8 cellular contexts compared by ENCODE assay signal in genomic region chr2:113886479-113887383, GRCh38. TPM values are rescaled to one million over a fixed set of nuclear protein-coding genes. Genes with fewer than 3 reads are reported as not detected.
A peak's percentile ranks its signal among the peaks of the same experiment; 100 is the strongest.
DNase-seq lines count a peak whose midpoint lies in the region; ATAC-seq, FAIRE-seq and TF ChIP-seq lines count a peak whose summit lies in the region.

No MANE protein-coding gene starts in this region.

- no peak for TF ChIP-seq POLR2A in endothelial cell of umbilical vein (IDR thresholded peaks at IDR 0.05; ENCODE audit: low read depth, low read length)
- no peak for TF ChIP-seq POLR2A in prostate gland (IDR thresholded peaks at IDR 0.05)

- H3K9me3 ChIP-seq in endothelial cell of umbilical vein (replicated peaks; ENCODE audit: control insufficient read depth, insufficient read depth, low read length) (no peaks in the 10 kb centered on the region), prostate gland (no peaks in the 10 kb centered on the region)

- CTCF ChIA-PET in endothelial cell of umbilical vein (lab: Charles Lee) = interaction anchor here (0.9 kb wide), 1 partner anchor 22 kb away, joined by 4 read pairs; no protein-coding TSS in a partner anchor

- no peak overlapping the region for H3K9ac ChIP-seq in endothelial cell of umbilical vein (replicated peaks; ENCODE audit: extremely low read depth, insufficient read depth, low read length)

- H3K4me1 ChIP-seq in endothelial cell of umbilical vein (ENCODE audit: control insufficient read depth, extremely low read depth, insufficient read depth, low read length) = peaks cover 19% of the 10 kb centered on the region
- peaks cover 6% of the 10 kb centered on the region for H3K4me1 ChIP-seq in prostate gland (replicated peaks)

- H3K79me2 ChIP-seq in endothelial cell of umbilical vein (ENCODE audit: control insufficient read depth, insufficient read depth, low read length) = peaks cover 33% of the 10 kb centered on the region

- DNase-seq in CD1c-positive myeloid dendritic cell (ENCODE audit: extremely low spot score) (peak; percentile 88), SIG-M5 (lab: John Stamatoyannopoulos, UW) (peak; percentile 63), endothelial cell of umbilical vein (ENCODE audit: low read depth, low spot score) (no peak), prostate gland (ENCODE audit: low spot score) (peak; percentile 42), iPS-NIHi7 (ENCODE audit: extremely low spot score) (no peak), LoVo (ENCODE audit: low spot score) (no peak)

- H4K20me1 ChIP-seq in endothelial cell of umbilical vein (replicated peaks; ENCODE audit: control insufficient read depth, extremely low read depth, insufficient read depth, low read length) = no peaks in the 10 kb centered on the region

- no peak overlapping the region for H2AFZ ChIP-seq in endothelial cell of umbilical vein (ENCODE audit: low read depth, low read length)

- intact Hi-C loops in endothelial cell of umbilical vein (cut with micrococcal nuclease) = no loop called here
- intact Hi-C loops in prostate gland (cut with DNase I) = no loop called here

- H3K36me3 ChIP-seq in endothelial cell of umbilical vein (ENCODE audit: control insufficient read depth in 2 of 2, extremely low read depth in 1 of 2, insufficient read depth in 2 of 2, low read length in 2 of 2) = no peaks in the 10 kb centered on the region
- H3K36me3 ChIP-seq in prostate gland = no peaks in the 10 kb centered on the region

- BruUV-seq in endothelial cell of umbilical vein (replicated peaks; lab: Mats Ljungman, UMichigan) = no TSS peak

- H3K27ac ChIP-seq in endothelial cell of umbilical vein (ENCODE audit: insufficient read depth, low read depth, low read length) (no peak overlapping the region), prostate gland (peak overlapping the region in 1 of 2 donors; percentile 3)

- no peak overlapping the region for H3K4me2 ChIP-seq in endothelial cell of umbilical vein (ENCODE audit: insufficient read depth, low read length)

- TF ChIP-seq CTCF in endothelial cell of umbilical vein (IDR thresholded peaks at IDR 0.05; ENCODE audit: extremely low read depth in 1 of 2, insufficient read depth in 1 of 2, low read depth in 1 of 2, low read length in 2 of 2) (no peak), prostate gland (IDR thresholded peaks at IDR 0.05) (no peak)

- no peaks in the 10 kb centered on the region for H3K27me3 ChIP-seq in endothelial cell of umbilical vein (ENCODE audit: control insufficient read depth in 2 of 2, insufficient read depth in 2 of 2, low read length in 2 of 2)
- no peaks in the 10 kb centered on the region for H3K27me3 ChIP-seq in prostate gland (replicated peaks; ENCODE audit: insufficient read depth)

- no peaks in the 10 kb centered on the region for H3K9me1 ChIP-seq in endothelial cell of umbilical vein (replicated peaks; ENCODE audit: control insufficient read depth, extremely low read depth, insufficient read depth, low read length)

- ATAC-seq in GM19035 (IDR thresholded peaks at IDR 0.05; ENCODE audit: unreplicated experiment) (peak; percentile 75), HG03108 (IDR thresholded peaks at IDR 0.05; ENCODE audit: unreplicated experiment) (peak; percentile 66)

- POLR2A ChIA-PET in endothelial cell of umbilical vein (lab: Charles Lee) = no interaction called here

- dilution Hi-C loops in endothelial cell of umbilical vein (cut with MboI; ENCODE audit: extremely low pct_ligation_motif_present, low sequenced_read_pairs) = no loop called here

- no peak overlapping the region for H3K4me3 ChIP-seq in endothelial cell of umbilical vein (replicated peaks in 1 of 3; ENCODE audit: insufficient read depth in 1 of 3, low read depth in 1 of 3, low read length in 3 of 3)
- no peak overlapping the region for H3K4me3 ChIP-seq in prostate gland

- 48% methylated on average over 5 of the region's 5 CpGs for WGBS in prostate gland

- FAIRE-seq in endothelial cell of umbilical vein (lab: Jason Lieb, UNC) = no peak

TF ChIP-seq in endothelial cell of umbilical vein, 7 proteins besides CTCF, POLR2A, EP300 and RAD21:
- TF ChIP-seq MAX (IDR thresholded peaks at IDR 0.05; ENCODE audit: insufficient read depth, insufficient read length) (no peak), MYC (IDR thresholded peaks at IDR 0.05; ENCODE audit: low read depth, low read length) (no peak), FOS (IDR thresholded peaks at IDR 0.05; ENCODE audit: borderline replicate concordance, insufficient read depth, low read length) (peak; percentile 29), POLR2AphosphoS5 (IDR thresholded peaks at IDR 0.05; ENCODE audit: insufficient read depth, low read depth, low read length) (no peak), JUN (IDR thresholded peaks at IDR 0.05; ENCODE audit: borderline replicate concordance, insufficient read depth, insufficient read length, low read depth) (no peak), EZH2 (IDR thresholded peaks at IDR 0.05; ENCODE audit: borderline replicate concordance, low read depth, low read length, severe bottlenecking) (no peak), GATA2 (IDR thresholded peaks at IDR 0.05; ENCODE audit: insufficient read depth, insufficient read length, low read depth, low read length) (no peak)

RNA-seq across cellular contexts. Expression of gene ACTR3, which starts 3.2 kb away (rescaled TPM):
- total RNA-seq in endothelial cell of umbilical vein = 374 and 401 TPM in 2 replicates
- 83.3 and 120 TPM in 2 replicates for polyA plus RNA-seq in endothelial cell of umbilical vein
- polyA plus RNA-seq in endothelial cell of umbilical vein (2011; cell fraction: cytosol; rRNA removed) = 157 and 172 TPM in 2 replicates
- 95.8 and 148 TPM in 2 replicates for polyA plus RNA-seq in endothelial cell of umbilical vein (2011; cell fraction: nucleus; rRNA removed)
- 272 and 311 TPM in 2 replicates for polyA plus RNA-seq in endothelial cell of umbilical vein (2012)
- polyA minus RNA-seq in endothelial cell of umbilical vein = 465 and 521 TPM in 2 replicates
- 99.4 TPM for polyA minus RNA-seq in endothelial cell of umbilical vein (2011; cell fraction: cytosol; rRNA and poly(A)+ RNA removed)
- 241 and 335 TPM in 2 replicates for polyA minus RNA-seq in endothelial cell of umbilical vein (2011; cell fraction: nucleus; rRNA and poly(A)+ RNA removed)
- 10 to 100 TPM; 65.9 to 93.7 TPM for total RNA-seq in prostate gland

Comparison
In these comparisons a context has a peak if more than half of its experiments do, and no peak if none do; other contexts are left out.
1. DNase-seq: peak in CD1c-positive myeloid dendritic cell (single experiment), SIG-M5 (single experiment) and prostate gland (single experiment); none in endothelial cell of umbilical vein (single experiment), iPS-NIHi7 (single experiment) and LoVo (single experiment).